In genomic region chrX:34900691-34901090, GRCh38 we compare ENCODE assay signal across 21 cellular contexts. TPM values are rescaled to one million over a fixed set of nuclear protein-coding genes. Genes with fewer than 3 reads are reported as not detected.
DNase-seq lines count a peak whose midpoint lies in the region; ATAC-seq, FAIRE-seq and TF ChIP-seq lines count a peak whose summit lies in the region.
"Had no signal": no experiment of that assay in that cellular context is flagged by ENCODE, and none has a peak within 500 bp of the region (broad histone marks: within the 10 kb centered on the region; RNA-seq: fewer than 3 reads in every experiment).

No MANE protein-coding gene starts in this region.

- H3K27ac Mint-ChIP-seq in HFFc6: peak overlapping the region; percentile 36; the same call in 1 of the 2 replicates
- H3K27ac Mint-ChIP-seq: CD8-positive, alpha-beta memory T cell; GM23338 had no signal

- H3K27ac ChIP-seq in kidney (ENCODE audit: low read depth in 2 of 2, low read length in 2 of 2) (no peak overlapping the region), testis (no peak overlapping the region), left ventricle myocardium inferior (replicated peaks) (no peak overlapping the region)
- H3K27ac ChIP-seq: SJSA1 had no signal

- peaks cover 45% of the 10 kb centered on the region for H3K4me1 Mint-ChIP-seq in HFFc6 (ENCODE audit: low read depth)
- H3K4me1 Mint-ChIP-seq: CD8-positive, alpha-beta memory T cell; GM23338 had no signal

- TF ChIP-seq CTCF in HFFc6 (IDR thresholded peaks at IDR 0.05) (no peak), cardiac fibroblast (IDR thresholded peaks at IDR 0.05; ENCODE audit: low read depth, low read length) (no peak), kidney (IDR thresholded peaks at IDR 0.05; ENCODE audit: borderline replicate concordance, extremely low read depth, insufficient read depth) (no peak), testis (IDR thresholded peaks at IDR 0.05) (no peak), left ventricle myocardium inferior (IDR thresholded peaks at IDR 0.05; ENCODE audit: borderline replicate concordance) (no peak)

- H3K9me3 ChIP-seq in kidney (ENCODE audit: control insufficient read depth in 1 of 2, low read length in 2 of 2) (no peaks in the 10 kb centered on the region), testis (no peaks in the 10 kb centered on the region), left ventricle myocardium inferior (replicated peaks) (no peaks in the 10 kb centered on the region)
- H3K9me3 ChIP-seq: SJSA1 had no signal

- H3K27me3 ChIP-seq in testis (no peaks in the 10 kb centered on the region), left ventricle myocardium inferior (ENCODE audit: low read depth) (no peaks in the 10 kb centered on the region)
- H3K27me3 ChIP-seq: SJSA1 had no signal

- no peak overlapping the region for H3K4me3 ChIP-seq in cardiac fibroblast (replicated peaks in 1 of 2; ENCODE audit: low read depth in 2 of 2, low read length in 2 of 2)
- no peak overlapping the region for H3K4me3 ChIP-seq in kidney (ENCODE audit: low read length in 2 of 2)
- no peak overlapping the region for H3K4me3 ChIP-seq in testis
- H3K4me3 ChIP-seq in left ventricle myocardium inferior: no peak overlapping the region
- H3K4me3 ChIP-seq: GM23338, SJSA1 had no signal

- no peak overlapping the region for H3K4me3 Mint-ChIP-seq in HFFc6
- H3K4me3 Mint-ChIP-seq: CD8-positive, alpha-beta memory T cell; GM23338 had no signal

- peak; percentile 19 for FAIRE-seq in kidney (lab: Jason Lieb, UNC)

- no peak overlapping the region for H3K9ac ChIP-seq in kidney (ENCODE audit: low read length in 2 of 2)

- intact Hi-C loops in kidney (cut with DNase I): no loop called here
- intact Hi-C loops in testis (cut with DNase I; ENCODE audit: low total_unique reads): no loop called here
- intact Hi-C loops in left ventricle myocardium inferior (cut with micrococcal nuclease): no loop called here

- no peaks in the 10 kb centered on the region for H3K27me3 Mint-ChIP-seq in HFFc6 (ENCODE audit: insufficient read depth)
- H3K27me3 Mint-ChIP-seq: CD8-positive, alpha-beta memory T cell had no signal

- no peak for TF ChIP-seq POLR2A in testis (IDR thresholded peaks at IDR 0.05)

- no peaks in the 10 kb centered on the region for H3K9me3 Mint-ChIP-seq in HFFc6
- H3K9me3 Mint-ChIP-seq: GM23338 had no signal

- peaks cover 8% of the 10 kb centered on the region; the same call in 1 of the 2 replicates for H3K36me3 Mint-ChIP-seq in HFFc6 (ENCODE audit: low read depth)
- H3K36me3 Mint-ChIP-seq: CD8-positive, alpha-beta memory T cell had no signal

- H3K4me1 ChIP-seq in kidney (ENCODE audit: control insufficient read depth in 1 of 2, insufficient read depth in 1 of 2, low read depth in 1 of 2, low read length in 2 of 2): no peaks in the 10 kb centered on the region
- no peaks in the 10 kb centered on the region for H3K4me1 ChIP-seq in testis
- no peaks in the 10 kb centered on the region for H3K4me1 ChIP-seq in left ventricle myocardium inferior

- no peaks in the 10 kb centered on the region for H3K36me3 ChIP-seq in kidney (ENCODE audit: control insufficient read depth in 1 of 2, insufficient read depth in 2 of 2, low read length in 2 of 2)
- H3K36me3 ChIP-seq in testis (ENCODE audit: low read depth, missing control alignments): no peaks in the 10 kb centered on the region
- H3K36me3 ChIP-seq in left ventricle myocardium inferior: no peaks in the 10 kb centered on the region
- H3K36me3 ChIP-seq: SJSA1 had no signal

- no peak for ATAC-seq in GM18502 (IDR thresholded peaks at IDR 0.05; ENCODE audit: poor library complexity, unreplicated experiment)
- ATAC-seq: GM23338, Panc1 had no signal

- DNase-seq in HFFc6: no peak
- DNase-seq in cardiac fibroblast (ENCODE audit: low read depth in 2 of 2): peak; percentile 57 to 71
- no peak for DNase-seq in kidney
- peak; percentile 13 for DNase-seq in testis
- no peak for DNase-seq in DMS153 treated with DMSO at 0.1 percent for 48 hours (lab: John Stamatoyannopoulos, UW; ENCODE audit: unreplicated experiment)
- no peak for DNase-seq in left ventricle myocardium inferior
- DNase-seq: C1 segment of cervical spinal cord; CD8-positive, alpha-beta memory T cell; HCEC 1CT; Kasumi-1; NCI-H1092 treated with DMSO at 0.1 percent for 48 hours; NCI-H146; NCI-H2029 treated with DMSO at 0.1 percent for 48 hours; NCI-H2171; NCI-H446 treated with DMSO at 0.1 percent for 48 hours; NCI-H69 had no signal

RNA-seq across cellular contexts. Expression of gene FAM47B, which starts 41.9 kb away (rescaled TPM):
- not detected for total RNA-seq in HFFc6 (2021; fragmentation: NEBNext Ultra II Directional; extraction: Animal tissue kit (Norgen Biotek cat#: 25700))
- total RNA-seq in kidney (not detected), testis (10 to 100 TPM in 1 of 2 donors, 1 to 10 TPM in 1; 5.5 to 14.3 TPM), left ventricle myocardium inferior (not detected)
- polyA plus RNA-seq in kidney (ENCODE audit: insufficient read depth, low read depth, low replicate concordance) (not detected), testis (ENCODE audit: insufficient read depth, low read depth, low replicate concordance) (24.0 TPM)
- total RNA-seq: A673; CD8-positive, alpha-beta memory T cell; GM23338; SJSA1 had no signal
- polyA plus RNA-seq: CD8-positive, alpha-beta memory T cell; GM23338 had no signal

Comparison
In these comparisons a context has a peak if more than half of its experiments do, and no peak if none do; other contexts are left out.
1. DNase-seq: peak in cardiac fibroblast (2 of 2) and testis (single experiment); none in HFFc6 (single experiment), kidney (single experiment), DMS153 treated with DMSO at 0.1 percent for 48 hours (single experiment) and left ventricle myocardium inferior (single experiment).